Comparison of ENCODE assay signal across 15 cellular contexts in the genomic region with DNA sequence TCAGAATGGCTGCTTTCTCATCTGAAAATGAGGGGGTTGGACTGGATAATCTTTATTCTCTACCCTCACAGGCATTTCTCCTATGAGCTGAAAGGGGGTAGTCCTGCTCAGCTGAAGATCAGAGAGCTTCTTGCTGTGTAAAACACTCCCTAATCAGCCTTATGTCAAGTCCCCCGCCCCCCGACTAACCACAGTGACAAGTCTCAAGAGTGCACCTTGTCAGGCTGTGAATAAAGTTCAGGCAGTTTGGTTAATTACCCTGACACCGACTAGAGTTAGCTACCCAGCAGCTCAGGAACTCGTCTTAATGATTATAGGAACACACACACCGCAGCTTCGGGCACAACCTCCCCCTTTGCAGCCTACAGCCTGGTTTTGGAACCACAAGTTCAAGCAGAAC.
DNase-seq lines count a peak whose midpoint lies in the region; ATAC-seq lines count a peak whose summit lies in the region.
"Had no signal": no experiment of that assay in that cellular context is flagged by ENCODE, and none has a peak within 500 bp of the region (broad histone marks: within the 10 kb centered on the region; RNA-seq: fewer than 3 reads in every experiment).

No MANE protein-coding gene starts in this region.

- H2AFZ ChIP-seq in neuronal stem cell (ENCODE audit: low read length), result no peak overlapping the region
- H2AFZ ChIP-seq: GM23248 had no signal

- H2AK5ac ChIP-seq in neuronal stem cell (ENCODE audit: low read depth, low read length), result peak overlapping the region; percentile 11

- H3K9me3 ChIP-seq in neuronal stem cell (replicated peaks in 1 of 2; ENCODE audit: control insufficient read depth in 2 of 2, insufficient read depth in 1 of 2, low read depth in 1 of 2, low read length in 2 of 2), result no peaks in the 10 kb centered on the region
- H3K9me3 ChIP-seq: BLaER1 treated with 17β-estradiol and CSF1 and Interleukin-3, amounts not matched to agents 10 nM and 100 nM had no signal

- no peak overlapping the region for H3K18ac ChIP-seq in neuronal stem cell (ENCODE audit: low read length)

- no peak overlapping the region for H3K14ac ChIP-seq in neuronal stem cell (ENCODE audit: low read length)

- no peak overlapping the region for H3K4me3 ChIP-seq in neuronal stem cell (ENCODE audit: low read length in 2 of 2)
- H3K4me3 ChIP-seq: BLaER1 treated with 17β-estradiol and CSF1 and Interleukin-3, amounts not matched to agents 10 nM and 100 nM; GM23248 had no signal

- peaks cover 3% of the 10 kb centered on the region for H3K4me1 Mint-ChIP-seq in activated CD4-positive, alpha-beta T cell treated with anti-CD3 and anti-CD28 coated beads for 36 hours

- no peak overlapping the region for H3K4ac ChIP-seq in neuronal stem cell (ENCODE audit: low read length)

- H3K27me3 ChIP-seq in neuronal stem cell (ENCODE audit: control insufficient read depth in 3 of 3, insufficient read depth in 3 of 3, low read depth in 1 of 3, low read length in 3 of 3), result no peaks in the 10 kb centered on the region
- H3K27me3 ChIP-seq: BLaER1 treated with 17β-estradiol and CSF1 and Interleukin-3, amounts not matched to agents 10 nM and 100 nM had no signal

- H3K4me3 Mint-ChIP-seq in activated CD4-positive, alpha-beta T cell treated with anti-CD3 and anti-CD28 coated beads for 36 hours, result no peak overlapping the region
- H3K4me3 Mint-ChIP-seq: CD4-positive, CD25-positive, alpha-beta regulatory T cell had no signal

- peak; percentile 25 for DNase-seq in activated CD4-positive, alpha-beta T cell treated with anti-CD3 and anti-CD28 coated beads for 36 hours
- DNase-seq in activated CD4-positive, alpha-beta T cell treated with anti-CD3 and anti-CD28 coated beads for 4 hours, result no peak
- DNase-seq in stimulated activated CD4-positive, alpha-beta T cell treated with anti-CD3 and anti-CD28 coated beads, Interleukin-1b, Interleukin-23, amount 100 ng/mL, for 48 hours, result peak; percentile 24
- no peak for DNase-seq in stimulated activated CD4-positive, alpha-beta T cell treated with anti-CD3 and anti-CD28 coated beads, Interleukin-4, amount 100 ng/mL, for 24 hours
- DNase-seq in astrocyte of the hippocampus (ENCODE audit: low read depth, low spot score) (peak; percentile 15), neuronal stem cell (ENCODE audit: low spot score) (no peak), GF-D8 (lab: John Stamatoyannopoulos, UW) (no peak)
- DNase-seq: AML-193; CD4-positive, CD25-positive, alpha-beta regulatory T cell; DMS53; GM23248 had no signal

- WGBS in neuronal stem cell (ENCODE audit: extremely low coverage in 2 of 2, insufficient read length in 2 of 2, insufficient replicate concordance in 1 of 2), 2 donors, result no CpG with 5 or more reads among the region's 6 CpGs

- intact Hi-C loops in activated CD4-positive, alpha-beta T cell treated with anti-CD3 and anti-CD28 coated beads for 36 hours (cut with DNase I, micrococcal nuclease), result no loop called here

- H3K4me2 ChIP-seq in neuronal stem cell (ENCODE audit: insufficient read depth, low read length, poor library complexity, severe bottlenecking), result no peak overlapping the region

- H2BK15ac ChIP-seq in neuronal stem cell (ENCODE audit: low read length), result no peak overlapping the region

- POLR2A ChIA-PET in activated CD4-positive, alpha-beta T cell treated with anti-CD3 and anti-CD28 coated beads for 36 hours (lab: Charles Lee), result no interaction called here

- peaks cover 27 to 42% of the 10 kb centered on the region in 2 donors for H3K4me1 ChIP-seq in neuronal stem cell (ENCODE audit: control insufficient read depth in 2 of 2, insufficient read depth in 1 of 2, low read depth in 1 of 2, low read length in 2 of 2)

- H4K91ac ChIP-seq in neuronal stem cell (ENCODE audit: low read depth, low read length, poor library complexity), result no peak overlapping the region

- H2BK5ac ChIP-seq in neuronal stem cell (ENCODE audit: low read length), result no peak overlapping the region

- no peak overlapping the region for H3K9ac ChIP-seq in neuronal stem cell (ENCODE audit: low read depth, low read length, poor library complexity)
- H3K9ac ChIP-seq: BLaER1 treated with 17β-estradiol and CSF1 and Interleukin-3, amounts not matched to agents 10 nM and 100 nM; GM23248 had no signal

- no peak overlapping the region for H4K8ac ChIP-seq in neuronal stem cell (ENCODE audit: low read depth, low read length)

- no peak for ATAC-seq in activated CD4-positive, alpha-beta T cell treated with anti-CD3 and anti-CD28 coated beads for 36 hours
- ATAC-seq in GM18909 (IDR thresholded peaks at IDR 0.05; ENCODE audit: poor library complexity, unreplicated experiment), result no peak
- ATAC-seq: HCT116 had no signal

- no peak overlapping the region for H3K27ac Mint-ChIP-seq in activated CD4-positive, alpha-beta T cell treated with anti-CD3 and anti-CD28 coated beads for 36 hours

- H3K36me3 Mint-ChIP-seq in activated CD4-positive, alpha-beta T cell treated with anti-CD3 and anti-CD28 coated beads for 36 hours (ENCODE audit: low read depth), result no peaks in the 10 kb centered on the region
- H3K36me3 Mint-ChIP-seq: CD4-positive, CD25-positive, alpha-beta regulatory T cell had no signal

- peaks cover 5% of the 10 kb centered on the region for H3K27me3 Mint-ChIP-seq in activated CD4-positive, alpha-beta T cell treated with anti-CD3 and anti-CD28 coated beads for 36 hours

- no peaks in the 10 kb centered on the region for H3K36me3 ChIP-seq in neuronal stem cell (replicated peaks in 1 of 2; ENCODE audit: control insufficient read depth in 2 of 2, insufficient read depth in 2 of 2, low read length in 2 of 2)
- H3K36me3 ChIP-seq: BLaER1 treated with 17β-estradiol and CSF1 and Interleukin-3, amounts not matched to agents 10 nM and 100 nM had no signal

- no peaks in the 10 kb centered on the region for H3K79me1 ChIP-seq in neuronal stem cell (ENCODE audit: low read depth, low read length)

- H2BK120ac ChIP-seq in neuronal stem cell (ENCODE audit: low read depth, low read length), result no peak overlapping the region

- no peaks in the 10 kb centered on the region for H3K9me3 Mint-ChIP-seq in activated CD4-positive, alpha-beta T cell treated with anti-CD3 and anti-CD28 coated beads for 36 hours (ENCODE audit: low read depth)

- H3K27ac ChIP-seq in neuronal stem cell (replicated peaks; ENCODE audit: low read length), result no peak overlapping the region
- H3K27ac ChIP-seq: 22Rv1; BLaER1 treated with 17β-estradiol and CSF1 and Interleukin-3, amounts not matched to agents 10 nM and 100 nM; GM23248 had no signal

- H2BK12ac ChIP-seq in neuronal stem cell (ENCODE audit: low read length), result no peak overlapping the region

- CTCF ChIA-PET in activated CD4-positive, alpha-beta T cell treated with anti-CD3 and anti-CD28 coated beads for 36 hours (lab: Charles Lee), result no interaction called here

- no peak overlapping the region for H3K23ac ChIP-seq in neuronal stem cell (ENCODE audit: low read depth, low read length, poor library complexity)

Comparison
In these comparisons a context has a peak if more than half of its experiments do, and no peak if none do; other contexts are left out.
1. DNase-seq: peak in activated CD4-positive, alpha-beta T cell treated with anti-CD3 and anti-CD28 coated beads for 36 hours (single experiment), stimulated activated CD4-positive, alpha-beta T cell treated with anti-CD3 and anti-CD28 coated beads, Interleukin-1b, Interleukin-23, amount 100 ng/mL, for 48 hours (single experiment) and astrocyte of the hippocampus (single experiment); none in activated CD4-positive, alpha-beta T cell treated with anti-CD3 and anti-CD28 coated beads for 4 hours (0 of 2), stimulated activated CD4-positive, alpha-beta T cell treated with anti-CD3 and anti-CD28 coated beads, Interleukin-4, amount 100 ng/mL, for 24 hours (single experiment), neuronal stem cell (single experiment) and GF-D8 (single experiment).